ENCODE assay signal across 18 cellular contexts in the genomic region with DNA sequence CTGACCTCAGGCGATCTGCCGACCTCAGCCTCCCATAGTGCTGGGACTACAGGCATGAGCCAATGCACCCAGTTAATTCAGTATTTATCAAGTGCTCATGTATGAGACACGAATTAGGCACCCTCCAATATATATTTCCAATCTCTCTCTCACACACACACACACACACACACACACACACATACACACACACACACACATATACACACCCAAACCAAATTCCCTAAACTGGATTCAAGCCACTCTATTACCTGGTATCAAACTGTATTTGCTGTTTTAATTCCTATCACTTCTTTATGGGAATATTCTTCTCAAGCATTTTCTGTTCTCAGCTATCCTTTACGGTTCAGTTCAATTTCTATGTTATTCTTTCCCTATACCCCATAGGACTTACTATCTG.
"Had no signal": no experiment of that assay in that cellular context is flagged by ENCODE, and none has a peak within 500 bp of the region (broad histone marks: within the 10 kb centered on the region; RNA-seq: fewer than 3 reads in every experiment).

No MANE protein-coding gene starts in this region.

- H3K27ac Mint-ChIP-seq: activated B cell treated with CpG ODN at 0.5 μM for 24 hours; activated CD4-positive, alpha-beta T cell treated with anti-CD3 and anti-CD28 coated beads, Interleukin-2, amount 10 ng/mL, durations not matched to agents 24 days and 14 days; activated CD8-positive, alpha-beta T cell treated with anti-CD3 and anti-CD28 coated beads for 36 hours; activated naive CD4-positive, alpha-beta T cell treated with anti-CD3 and anti-CD28 coated beads for 36 hours; activated T-cell treated with anti-CD3 and anti-CD28 coated beads, Interleukin-2, amount 50 U/mL, for 24 hours; stimulated activated memory B cell treated with anti-CD40 and anti-IgM and Interleukin-4, amounts not matched to agents 10 μg/mL and 1 μg/mL and 100 μg/mL, for 72 hours; T-helper 2 cell treated with Interferon-gamma antibody and Interleukin-4, amounts not matched to agents 5 μg/mL and 100 μg/mL, for 36 hours had no signal

- H3K4me3 Mint-ChIP-seq: activated B cell treated with CpG ODN at 0.5 μM for 24 hours; activated CD4-positive, alpha-beta T cell treated with anti-CD3 and anti-CD28 coated beads, Interleukin-2, amount 10 ng/mL, durations not matched to agents 24 days and 14 days; activated CD8-positive, alpha-beta T cell treated with anti-CD3 and anti-CD28 coated beads for 36 hours; activated naive CD4-positive, alpha-beta T cell treated with anti-CD3 and anti-CD28 coated beads for 36 hours; activated T-cell treated with anti-CD3 and anti-CD28 coated beads, Interleukin-2, amount 50 U/mL, for 24 hours; stimulated activated memory B cell treated with anti-CD40 and anti-IgM and Interleukin-4, amounts not matched to agents 10 μg/mL and 1 μg/mL and 100 μg/mL, for 72 hours; T-helper 2 cell treated with Interferon-gamma antibody and Interleukin-4, amounts not matched to agents 5 μg/mL and 100 μg/mL, for 36 hours had no signal

- ATAC-seq: activated CD8-positive, alpha-beta T cell treated with anti-CD3 and anti-CD28 coated beads for 36 hours; heart right ventricle; sciatic nerve; stimulated activated memory B cell treated with anti-CD40 and anti-IgM and Interleukin-4, amounts not matched to agents 10 μg/mL and 1 μg/mL and 100 μg/mL, for 72 hours had no signal

- H3K27me3 Mint-ChIP-seq: activated B cell treated with CpG ODN at 0.5 μM for 24 hours; activated CD4-positive, alpha-beta T cell treated with anti-CD3 and anti-CD28 coated beads, Interleukin-2, amount 10 ng/mL, durations not matched to agents 24 days and 14 days; activated CD8-positive, alpha-beta T cell treated with anti-CD3 and anti-CD28 coated beads for 36 hours; activated T-cell treated with anti-CD3 and anti-CD28 coated beads, Interleukin-2, amount 50 U/mL, for 24 hours; stimulated activated memory B cell treated with anti-CD40 and anti-IgM and Interleukin-4, amounts not matched to agents 10 μg/mL and 1 μg/mL and 100 μg/mL, for 72 hours had no signal

- H3K9me3 ChIP-seq: ascending aorta, esophagus squamous epithelium, heart right ventricle, left ventricle myocardium inferior, ovary, transverse colon had no signal

- H3K4me3 ChIP-seq: ascending aorta, esophagus squamous epithelium, heart right ventricle, left ventricle myocardium inferior, ovary, transverse colon had no signal

- H3K27ac ChIP-seq: ascending aorta, esophagus squamous epithelium, heart right ventricle, left ventricle myocardium inferior, ovary, transverse colon had no signal

- H3K36me3 ChIP-seq: ascending aorta, esophagus squamous epithelium, heart right ventricle, left ventricle myocardium inferior, ovary, transverse colon had no signal

- H3K27me3 ChIP-seq: ascending aorta, esophagus squamous epithelium, heart right ventricle, ovary, transverse colon had no signal

- DNase-seq: activated B cell treated with CpG ODN at 0.5 μM for 24 hours; activated CD4-positive, alpha-beta T cell treated with anti-CD3 and anti-CD28 coated beads, Interleukin-2, amount 10 ng/mL, durations not matched to agents 24 days and 14 days; activated CD8-positive, alpha-beta T cell treated with anti-CD3 and anti-CD28 coated beads for 36 hours; activated naive CD4-positive, alpha-beta T cell treated with anti-CD3 and anti-CD28 coated beads for 36 hours; activated T-cell treated with anti-CD3 and anti-CD28 coated beads, Interleukin-2, amount 50 U/mL, for 24 hours; effector CD8-positive, alpha-beta T cell; esophagus squamous epithelium; heart right ventricle; left ventricle myocardium inferior; ovary; stimulated activated CD4-positive, alpha-beta T cell treated with anti-CD3 and anti-CD28 coated beads, Interleukin-4, amount 100 ng/mL, for 24 hours; transverse colon had no signal

- FAIRE-seq: endothelial cell of umbilical vein, TTC549 had no signal

- H3K9me3 Mint-ChIP-seq: activated B cell treated with CpG ODN at 0.5 μM for 24 hours; activated CD4-positive, alpha-beta T cell treated with anti-CD3 and anti-CD28 coated beads, Interleukin-2, amount 10 ng/mL, durations not matched to agents 24 days and 14 days; activated CD8-positive, alpha-beta T cell treated with anti-CD3 and anti-CD28 coated beads for 36 hours; activated naive CD4-positive, alpha-beta T cell treated with anti-CD3 and anti-CD28 coated beads for 36 hours; activated T-cell treated with anti-CD3 and anti-CD28 coated beads, Interleukin-2, amount 50 U/mL, for 24 hours; stimulated activated memory B cell treated with anti-CD40 and anti-IgM and Interleukin-4, amounts not matched to agents 10 μg/mL and 1 μg/mL and 100 μg/mL, for 72 hours; T-helper 2 cell treated with Interferon-gamma antibody and Interleukin-4, amounts not matched to agents 5 μg/mL and 100 μg/mL, for 36 hours had no signal
